In genomic region chr20:34363062-34364012, GRCh38 we compare ENCODE assay signal across 1 cellular context.
TF ChIP-seq lines count a peak whose summit lies in the region.

Gene ITCH, plus strand, starts transcription at chr20:34363273. Its CDS starts 30,539 bp downstream, at chr20:34393812.

TF ChIP-seq in HepG2, 621 proteins besides CTCF, POLR2A, EP300 and RAD21 (continued from another document and continues in another):
- TF ChIP-seq ZNF709 (CRISPR knock-in tag; IDR thresholded peaks at IDR 0.05) (0 out of 2 replicates have a peak, but pooled peaks have one; percentile 10), ISX (CRISPR knock-in tag; conservative IDR thresholded peaks at IDR 0.05) (peak; percentile 52), ATRX (CRISPR knock-in tag; IDR thresholded peaks at IDR 0.05; ENCODE audit: borderline replicate concordance) (no peak), GFI1 (CRISPR knock-in tag; IDR thresholded peaks at IDR 0.05; ENCODE audit: borderline replicate concordance) (peak; percentile 89), ZNF781 (CRISPR knock-in tag; IDR thresholded peaks at IDR 0.05; ENCODE audit: borderline replicate concordance, not compliant biosample characterization) (peak; percentile 56), RELA (CRISPR knock-in tag; IDR thresholded peaks at IDR 0.05) (peak; percentile 33), ATF3 (CRISPR knock-in tag; IDR thresholded peaks at IDR 0.05) (no peak; the same call in 1 of the 2 replicates), CBX2 (IDR thresholded peaks at IDR 0.05; ENCODE audit: low read depth, low read length) (no peak), CBX2 (CRISPR knock-in tag; IDR thresholded peaks at IDR 0.05; ENCODE audit: low read depth) (no peak), ZNF572 (CRISPR knock-in tag; IDR thresholded peaks at IDR 0.05) (0 out of 2 replicates have a peak, but pooled peaks have one; percentile 75), ZNF615 (CRISPR knock-in tag; IDR thresholded peaks at IDR 0.05; ENCODE audit: borderline replicate concordance) (0 out of 2 replicates have a peak, but pooled peaks have one; percentile 75), PAXIP1 (CRISPR knock-in tag; conservative IDR thresholded peaks at IDR 0.05) (peak; percentile 41; the same call in 1 of the 2 replicates), NCOA1 (CRISPR knock-in tag; IDR thresholded peaks at IDR 0.05) (no peak), DMAP1 (CRISPR knock-in tag; IDR thresholded peaks at IDR 0.05) (peak; percentile 67; the same call in 1 of the 2 replicates), ZNF563 (CRISPR knock-in tag; IDR thresholded peaks at IDR 0.05) (peak; percentile 59; the same call in 1 of the 2 replicates), HOXA5 (CRISPR knock-in tag; IDR thresholded peaks at IDR 0.05) (peak; percentile 82), KDM2A (CRISPR knock-in tag; IDR thresholded peaks at IDR 0.05; ENCODE audit: borderline replicate concordance, low read depth) (peak; percentile 94), THRA (CRISPR knock-in tag; IDR thresholded peaks at IDR 0.05; ENCODE audit: borderline replicate concordance) (peak; percentile 13; the same call in 1 of the 2 replicates), ZNF552 (CRISPR knock-in tag; IDR thresholded peaks at IDR 0.05; ENCODE audit: borderline replicate concordance) (peak; percentile 80; the same call in 1 of the 2 replicates), EEA1 (CRISPR knock-in tag; IDR thresholded peaks at IDR 0.05; ENCODE audit: borderline replicate concordance) (0 out of 2 replicates have a peak, but pooled peaks have one; percentile 34), SIN3A (IDR thresholded peaks at IDR 0.05; ENCODE audit: borderline replicate concordance, low read depth, low read length) (peak; percentile 42; the same call in 1 of the 2 replicates), HOMEZ (CRISPR knock-in tag; IDR thresholded peaks at IDR 0.05; ENCODE audit: low read depth) (peak; percentile 54; the same call in 1 of the 2 replicates), KLF16 (CRISPR knock-in tag; IDR thresholded peaks at IDR 0.05) (peak in 1 of 2 experiments; percentile 87; a peak in 2 of 4 replicates), CREBL2 (CRISPR knock-in tag; IDR thresholded peaks at IDR 0.05; ENCODE audit: borderline replicate concordance) (peak; percentile 55; the same call in 1 of the 2 replicates), ZFP1 (CRISPR knock-in tag; IDR thresholded peaks at IDR 0.05) (peak; percentile 67), ZNF143 (CRISPR knock-in tag; IDR thresholded peaks at IDR 0.05) (peak; percentile 96), ZNF724P (CRISPR knock-in tag; IDR thresholded peaks at IDR 0.05; ENCODE audit: borderline replicate concordance) (no peak; the same call in 1 of the 2 replicates), ZZZ3 (CRISPR knock-in tag; IDR thresholded peaks at IDR 0.05; ENCODE audit: borderline replicate concordance) (no peak), ZNF883 (CRISPR knock-in tag; IDR thresholded peaks at IDR 0.05; ENCODE audit: not compliant biosample characterization) (peak; percentile 59), ZNF605 (CRISPR knock-in tag; IDR thresholded peaks at IDR 0.05) (peak; percentile 87; the same call in 1 of the 2 replicates), PHF20 (CRISPR knock-in tag; IDR thresholded peaks at IDR 0.05) (peak; percentile 59), GMEB2 (CRISPR knock-in tag; IDR thresholded peaks at IDR 0.05; ENCODE audit: low read depth) (peak; percentile 54; the same call in 1 of the 2 replicates), HIVEP1 (CRISPR knock-in tag; IDR thresholded peaks at IDR 0.05) (peak; percentile 57; the same call in 1 of the 2 replicates), SRSF9 (IDR thresholded peaks at IDR 0.05; ENCODE audit: borderline replicate concordance, insufficient read depth, low read depth, low read length, poor library complexity, severe bottlenecking) (no peak)
- TF ChIP-seq, protein P1, sequence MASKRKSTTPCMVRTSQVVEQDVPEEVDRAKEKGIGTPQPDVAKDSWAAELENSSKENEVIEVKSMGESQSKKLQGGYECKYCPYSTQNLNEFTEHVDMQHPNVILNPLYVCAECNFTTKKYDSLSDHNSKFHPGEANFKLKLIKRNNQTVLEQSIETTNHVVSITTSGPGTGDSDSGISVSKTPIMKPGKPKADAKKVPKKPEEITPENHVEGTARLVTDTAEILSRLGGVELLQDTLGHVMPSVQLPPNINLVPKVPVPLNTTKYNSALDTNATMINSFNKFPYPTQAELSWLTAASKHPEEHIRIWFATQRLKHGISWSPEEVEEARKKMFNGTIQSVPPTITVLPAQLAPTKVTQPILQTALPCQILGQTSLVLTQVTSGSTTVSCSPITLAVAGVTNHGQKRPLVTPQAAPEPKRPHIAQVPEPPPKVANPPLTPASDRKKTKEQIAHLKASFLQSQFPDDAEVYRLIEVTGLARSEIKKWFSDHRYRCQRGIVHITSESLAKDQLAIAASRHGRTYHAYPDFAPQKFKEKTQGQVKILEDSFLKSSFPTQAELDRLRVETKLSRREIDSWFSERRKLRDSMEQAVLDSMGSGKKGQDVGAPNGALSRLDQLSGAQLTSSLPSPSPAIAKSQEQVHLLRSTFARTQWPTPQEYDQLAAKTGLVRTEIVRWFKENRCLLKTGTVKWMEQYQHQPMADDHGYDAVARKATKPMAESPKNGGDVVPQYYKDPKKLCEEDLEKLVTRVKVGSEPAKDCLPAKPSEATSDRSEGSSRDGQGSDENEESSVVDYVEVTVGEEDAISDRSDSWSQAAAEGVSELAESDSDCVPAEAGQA (IDR thresholded peaks at IDR 0.05; ENCODE audit: low read depth), result peak; percentile 76
- TF ChIP-seq, protein P1 (CRISPR knock-in tag; IDR thresholded peaks at IDR 0.05; ENCODE audit: borderline replicate concordance), result 0 out of 2 replicates have a peak, but pooled peaks have one; percentile 25
- TF ChIP-seq, protein P2, sequence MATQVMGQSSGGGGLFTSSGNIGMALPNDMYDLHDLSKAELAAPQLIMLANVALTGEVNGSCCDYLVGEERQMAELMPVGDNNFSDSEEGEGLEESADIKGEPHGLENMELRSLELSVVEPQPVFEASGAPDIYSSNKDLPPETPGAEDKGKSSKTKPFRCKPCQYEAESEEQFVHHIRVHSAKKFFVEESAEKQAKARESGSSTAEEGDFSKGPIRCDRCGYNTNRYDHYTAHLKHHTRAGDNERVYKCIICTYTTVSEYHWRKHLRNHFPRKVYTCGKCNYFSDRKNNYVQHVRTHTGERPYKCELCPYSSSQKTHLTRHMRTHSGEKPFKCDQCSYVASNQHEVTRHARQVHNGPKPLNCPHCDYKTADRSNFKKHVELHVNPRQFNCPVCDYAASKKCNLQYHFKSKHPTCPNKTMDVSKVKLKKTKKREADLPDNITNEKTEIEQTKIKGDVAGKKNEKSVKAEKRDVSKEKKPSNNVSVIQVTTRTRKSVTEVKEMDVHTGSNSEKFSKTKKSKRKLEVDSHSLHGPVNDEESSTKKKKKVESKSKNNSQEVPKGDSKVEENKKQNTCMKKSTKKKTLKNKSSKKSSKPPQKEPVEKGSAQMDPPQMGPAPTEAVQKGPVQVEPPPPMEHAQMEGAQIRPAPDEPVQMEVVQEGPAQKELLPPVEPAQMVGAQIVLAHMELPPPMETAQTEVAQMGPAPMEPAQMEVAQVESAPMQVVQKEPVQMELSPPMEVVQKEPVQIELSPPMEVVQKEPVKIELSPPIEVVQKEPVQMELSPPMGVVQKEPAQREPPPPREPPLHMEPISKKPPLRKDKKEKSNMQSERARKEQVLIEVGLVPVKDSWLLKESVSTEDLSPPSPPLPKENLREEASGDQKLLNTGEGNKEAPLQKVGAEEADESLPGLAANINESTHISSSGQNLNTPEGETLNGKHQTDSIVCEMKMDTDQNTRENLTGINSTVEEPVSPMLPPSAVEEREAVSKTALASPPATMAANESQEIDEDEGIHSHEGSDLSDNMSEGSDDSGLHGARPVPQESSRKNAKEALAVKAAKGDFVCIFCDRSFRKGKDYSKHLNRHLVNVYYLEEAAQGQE (IDR thresholded peaks at IDR 0.05; ENCODE audit: borderline replicate concordance in 1 of 2, low read depth in 1 of 2, low read length in 2 of 2), result peak in 1 of 2 experiments; percentile 11; a peak in 1 of 4 replicates
- TF ChIP-seq, protein P3, sequence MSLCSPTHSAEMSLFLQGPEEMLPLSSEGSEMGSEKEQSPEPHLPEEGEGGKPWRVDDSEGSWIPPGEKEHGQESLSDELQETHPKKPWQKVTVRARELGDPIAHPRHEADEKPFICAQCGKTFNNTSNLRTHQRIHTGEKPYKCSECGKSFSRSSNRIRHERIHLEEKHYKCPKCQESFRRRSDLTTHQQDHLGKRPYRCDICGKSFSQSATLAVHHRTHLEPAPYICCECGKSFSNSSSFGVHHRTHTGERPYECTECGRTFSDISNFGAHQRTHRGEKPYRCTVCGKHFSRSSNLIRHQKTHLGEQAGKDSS (CRISPR knock-in tag; IDR thresholded peaks at IDR 0.05; ENCODE audit: borderline replicate concordance, low read depth), result no peak; the same call in 1 of the 2 replicates
- TF ChIP-seq, protein P4, sequence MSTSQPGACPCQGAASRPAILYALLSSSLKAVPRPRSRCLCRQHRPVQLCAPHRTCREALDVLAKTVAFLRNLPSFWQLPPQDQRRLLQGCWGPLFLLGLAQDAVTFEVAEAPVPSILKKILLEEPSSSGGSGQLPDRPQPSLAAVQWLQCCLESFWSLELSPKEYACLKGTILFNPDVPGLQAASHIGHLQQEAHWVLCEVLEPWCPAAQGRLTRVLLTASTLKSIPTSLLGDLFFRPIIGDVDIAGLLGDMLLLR (CRISPR knock-in tag; IDR thresholded peaks at IDR 0.05), result 0 out of 2 replicates have a peak, but pooled peaks have one; percentile 15
